ENCODE assay signal across 21 cellular contexts in genomic region chr17:27518048-27518447, GRCh38.
DNase-seq lines count a peak whose midpoint lies in the region; ATAC-seq and TF ChIP-seq lines count a peak whose summit lies in the region.
"Had no signal": no experiment of that assay in that cellular context is flagged by ENCODE, and none has a peak within 500 bp of the region (broad histone marks: within the 10 kb centered on the region; RNA-seq: fewer than 3 reads in every experiment).

No MANE protein-coding gene starts in this region.

- no peak for TF ChIP-seq CTCF in WTC11 (IDR thresholded peaks at IDR 0.05)
- no peak for TF ChIP-seq CTCF in nephron progenitor cell (IDR thresholded peaks at IDR 0.05)
- no peak for TF ChIP-seq CTCF in coronary artery (IDR thresholded peaks at IDR 0.05)

- peaks cover 6% of the 10 kb centered on the region for H3K36me3 Mint-ChIP-seq in activated T-cell treated with anti-CD3 and anti-CD28 coated beads, Interleukin-2, amount 50 U/mL, for 24 hours (ENCODE audit: low read depth)
- H3K36me3 Mint-ChIP-seq in WTC11: no peaks in the 10 kb centered on the region
- H3K36me3 Mint-ChIP-seq in nephron progenitor cell (ENCODE audit: low read depth): no peaks in the 10 kb centered on the region

- peaks cover 44% of the 10 kb centered on the region for H3K4me1 Mint-ChIP-seq in activated T-cell treated with anti-CD3 and anti-CD28 coated beads, Interleukin-2, amount 50 U/mL, for 24 hours (ENCODE audit: low read depth)
- H3K4me1 Mint-ChIP-seq in WTC11 (peaks cover 83% of the 10 kb centered on the region), nephron progenitor cell (peaks cover 52% of the 10 kb centered on the region)

- H3K27me3 Mint-ChIP-seq in activated T-cell treated with anti-CD3 and anti-CD28 coated beads, Interleukin-2, amount 50 U/mL, for 24 hours: no peaks in the 10 kb centered on the region
- no peaks in the 10 kb centered on the region for H3K27me3 Mint-ChIP-seq in WTC11 (ENCODE audit: low read depth)
- no peaks in the 10 kb centered on the region for H3K27me3 Mint-ChIP-seq in nephron progenitor cell (ENCODE audit: low read depth, poor library complexity)
- H3K27me3 Mint-ChIP-seq: B cell had no signal

- no peak overlapping the region for H3K4me3 ChIP-seq in coronary artery
- H3K4me3 ChIP-seq: A549, K562, MG63, Peyer's patch, SJCRH30 had no signal

- H3K27ac Mint-ChIP-seq in activated T-cell treated with anti-CD3 and anti-CD28 coated beads, Interleukin-2, amount 50 U/mL, for 24 hours: peak overlapping the region; percentile 5
- H3K27ac Mint-ChIP-seq in WTC11 (peak overlapping the region; percentile 39; the same call in 1 of the 2 replicates), nephron progenitor cell (peak overlapping the region; percentile 66)
- H3K27ac Mint-ChIP-seq: B cell, HFFc6 had no signal

- POLR2A ChIA-PET in WTC11 (lab: Charles Lee): no interaction called here

- no peak for DNase-seq in activated T-cell treated with anti-CD3 and anti-CD28 coated beads, Interleukin-2, amount 50 U/mL, for 24 hours
- DNase-seq in activated T-cell treated with anti-CD3 and anti-CD28 coated beads, Interleukin-2, amount 50 U/mL, for 48 hours: no peak
- DNase-seq in WTC11 (ENCODE audit: low spot score) (no peak), nephron progenitor cell (no peak), coronary artery (ENCODE audit: low spot score) (no peak), NCI-H774 (lab: John Stamatoyannopoulos, UW) (no peak)
- DNase-seq: DMS79 treated with DMSO at 0.1 percent for 48 hours, H9, HFFc6, MG63, NCI-H1417 treated with DMSO at 0.1 percent for 48 hours, NCI-H187, NCI-H748 treated with DMSO at 0.1 percent for 48 hours, Peyer's patch, SJCRH30 had no signal

- ATAC-seq in WTC11 (no peak), GM18907 (IDR thresholded peaks at IDR 0.05; ENCODE audit: unreplicated experiment) (no peak)
- ATAC-seq: HepG2, K562 had no signal

- no peak overlapping the region for H3K4me3 Mint-ChIP-seq in activated T-cell treated with anti-CD3 and anti-CD28 coated beads, Interleukin-2, amount 50 U/mL, for 24 hours
- H3K4me3 Mint-ChIP-seq in WTC11 (no peak overlapping the region), nephron progenitor cell (no peak overlapping the region)
- H3K4me3 Mint-ChIP-seq: B cell, CD14-positive monocyte, H9, HFFc6 had no signal

- no peaks in the 10 kb centered on the region for H3K9me3 Mint-ChIP-seq in activated T-cell treated with anti-CD3 and anti-CD28 coated beads, Interleukin-2, amount 50 U/mL, for 24 hours
- H3K9me3 Mint-ChIP-seq in WTC11 (no peaks in the 10 kb centered on the region), nephron progenitor cell (no peaks in the 10 kb centered on the region)
- H3K9me3 Mint-ChIP-seq: CD14-positive monocyte, H9, HFFc6 had no signal

- H3K27ac ChIP-seq in coronary artery: no peak overlapping the region
- H3K27ac ChIP-seq: A549, Peyer's patch, SJCRH30 had no signal

- CTCF ChIA-PET in WTC11 (lab: Charles Lee): interaction anchor here (0.9 to 1.2 kb wide), 3 partner anchors 60 to 84 kb away, joined by 3 to 5 read pairs (median 3); partner anchors contain the start of gene KSR1

TF ChIP-seq in WTC11, 78 proteins besides CTCF, POLR2A, EP300 and RAD21:
- TF ChIP-seq NR2C2 (CRISPR knock-in tag; IDR thresholded peaks at IDR 0.05) (no peak), ZNF219 (CRISPR knock-in tag; IDR thresholded peaks at IDR 0.05; ENCODE audit: borderline replicate concordance) (no peak), SOX15 (CRISPR knock-in tag; IDR thresholded peaks at IDR 0.05) (no peak), TEAD1 (CRISPR knock-in tag; IDR thresholded peaks at IDR 0.05) (no peak), USF2 (CRISPR knock-in tag; IDR thresholded peaks at IDR 0.05) (no peak), ZNF232 (CRISPR knock-in tag; IDR thresholded peaks at IDR 0.05) (no peak), SP1 (CRISPR knock-in tag; conservative IDR thresholded peaks at IDR 0.05) (no peak), ZNF138 (CRISPR knock-in tag; conservative IDR thresholded peaks at IDR 0.05) (no peak), ETV6 (CRISPR knock-in tag; IDR thresholded peaks at IDR 0.05) (no peak), ZNF263 (CRISPR knock-in tag; IDR thresholded peaks at IDR 0.05; ENCODE audit: low read depth) (no peak), ZMAT4 (CRISPR knock-in tag; IDR thresholded peaks at IDR 0.05) (no peak), ZNF281 (CRISPR knock-in tag; IDR thresholded peaks at IDR 0.05) (no peak), TCF7 (CRISPR knock-in tag; IDR thresholded peaks at IDR 0.05; ENCODE audit: low read depth) (no peak), ERG (CRISPR knock-in tag; IDR thresholded peaks at IDR 0.05) (no peak), SMAD4 (CRISPR knock-in tag; IDR thresholded peaks at IDR 0.05) (no peak), ZNF423 (CRISPR knock-in tag; IDR thresholded peaks at IDR 0.05) (no peak), HMGA2 (CRISPR knock-in tag; IDR thresholded peaks at IDR 0.05) (no peak), E2F1 (CRISPR knock-in tag; IDR thresholded peaks at IDR 0.05) (no peak), NFATC4 (CRISPR knock-in tag; IDR thresholded peaks at IDR 0.05) (no peak), MAX (CRISPR knock-in tag; IDR thresholded peaks at IDR 0.05) (no peak)

Comparison
In these comparisons a context has a peak if more than half of its experiments do, and no peak if none do; other contexts are left out.
1. H3K27ac Mint-ChIP-seq: peak in every context shown above with its lines; median percentile 66 in nephron progenitor cell; 39 in WTC11; 5 in activated T-cell treated with anti-CD3 and anti-CD28 coated beads, Interleukin-2, amount 50 U/mL, for 24 hours.